Comparison of ENCODE assay signal across 32 cellular contexts in the genomic region with DNA sequence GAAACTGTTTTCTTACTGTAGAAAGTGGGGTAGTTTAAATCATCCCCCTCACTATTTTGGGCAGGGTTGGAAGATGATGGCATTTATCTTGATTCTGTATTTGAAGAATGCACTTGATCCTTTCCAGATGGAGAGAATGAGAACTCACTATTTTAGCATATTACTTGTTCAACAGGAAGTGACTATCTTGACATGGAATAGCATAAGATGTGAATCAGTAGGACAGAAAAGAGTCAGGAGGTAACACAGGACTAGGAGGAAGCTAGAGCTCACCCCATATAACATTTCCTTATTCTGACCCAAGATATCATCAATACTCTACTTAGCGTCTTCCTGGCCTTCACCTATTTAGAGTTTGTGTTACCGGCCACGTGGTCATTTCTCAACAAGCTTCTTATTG.
DNase-seq lines count a peak whose midpoint lies in the region; ATAC-seq and TF ChIP-seq lines count a peak whose summit lies in the region.
"Had no signal": no experiment of that assay in that cellular context is flagged by ENCODE, and none has a peak within 500 bp of the region (broad histone marks: within the 10 kb centered on the region; RNA-seq: fewer than 3 reads in every experiment).

No MANE protein-coding gene starts in this region.

- ATAC-seq in HG03571 (IDR thresholded peaks at IDR 0.05; ENCODE audit: unreplicated experiment): no peak
- ATAC-seq: A549, K562, right cardiac atrium had no signal

- no peaks in the 10 kb centered on the region for H3K36me3 Mint-ChIP-seq in activated naive CD8-positive, alpha-beta T cell treated with anti-CD3 and anti-CD28 coated beads for 36 hours
- H3K36me3 Mint-ChIP-seq: CD14-positive monocyte had no signal

- no peak for TF ChIP-seq CTCF in AG09309 (IDR thresholded peaks at IDR 0.05; ENCODE audit: control insufficient read depth, insufficient read depth, low read depth, low read length, missing control alignments)

- no peaks in the 10 kb centered on the region for H3K9me3 Mint-ChIP-seq in activated naive CD8-positive, alpha-beta T cell treated with anti-CD3 and anti-CD28 coated beads for 36 hours
- H3K9me3 Mint-ChIP-seq: activated CD4-positive, alpha-beta memory T cell treated with anti-CD3 and anti-CD28 coated beads, Interleukin-2, amount 10 ng/mL, durations not matched to agents 7 days and 5 days; endodermal cell; nephron had no signal

- no peak overlapping the region for H3K27ac Mint-ChIP-seq in activated naive CD8-positive, alpha-beta T cell treated with anti-CD3 and anti-CD28 coated beads for 36 hours
- H3K27ac Mint-ChIP-seq: activated CD4-positive, alpha-beta memory T cell treated with anti-CD3 and anti-CD28 coated beads, Interleukin-2, amount 10 ng/mL, durations not matched to agents 7 days and 5 days; CD14-positive monocyte; endodermal cell; nephron had no signal

- no peaks in the 10 kb centered on the region for H3K4me1 Mint-ChIP-seq in activated naive CD8-positive, alpha-beta T cell treated with anti-CD3 and anti-CD28 coated beads for 36 hours
- H3K4me1 Mint-ChIP-seq: activated CD4-positive, alpha-beta memory T cell treated with anti-CD3 and anti-CD28 coated beads, Interleukin-2, amount 10 ng/mL, durations not matched to agents 7 days and 5 days; CD14-positive monocyte; endodermal cell; nephron had no signal

- DNase-seq in AG09309 (ENCODE audit: low read depth) (peak; percentile 46), HCEC 1CT (peak; percentile 88), amniotic stem cell (lab: John Stamatoyannopoulos, UW) (peak; percentile 12), hepatic stellate cell (ENCODE audit: low spot score) (peak; percentile 15), AML-193 (lab: John Stamatoyannopoulos, UW) (no peak), DMS153 treated with DMSO at 0.1 percent for 48 hours (lab: John Stamatoyannopoulos, UW; ENCODE audit: unreplicated experiment) (no peak)
- no peak for DNase-seq in activated naive CD8-positive, alpha-beta T cell treated with anti-CD3 and anti-CD28 coated beads for 36 hours
- DNase-seq: activated CD4-positive, alpha-beta memory T cell treated with anti-CD3 and anti-CD28 coated beads, Interleukin-2, amount 10 ng/mL, durations not matched to agents 7 days and 5 days; activated CD4-positive, CD25-positive, alpha-beta regulatory T cell treated with anti-CD3 and anti-CD28 coated beads, Interleukin-2, amount 50 U/mL, for 72 hours; activated CD8-positive, alpha-beta memory T cell treated with anti-CD3 and anti-CD28 coated beads, Interleukin-2, amount 50 U/mL, for 48 hours; activated naive CD4-positive, alpha-beta T cell treated with anti-CD3 and anti-CD28 coated beads, Interleukin-2, amount 50 U/mL, for 16 hours; anterior cingulate cortex; Calu3; cortex of kidney; DND-41; endodermal cell; MG63; NCI-H1105 treated with DMSO at 0.1 percent for 48 hours; NCI-H1930; NCI-H446; NCI-H774; right cardiac atrium; RPMI8226; spleen; stimulated activated CD4-positive, alpha-beta T cell treated with anti-CD3 and anti-CD28 coated beads, Interleukin-2, amount 100 ng/mL, for 48 hours; trophoblast cell had no signal

- no peak overlapping the region for H3K4me3 Mint-ChIP-seq in activated naive CD8-positive, alpha-beta T cell treated with anti-CD3 and anti-CD28 coated beads for 36 hours
- H3K4me3 Mint-ChIP-seq: activated CD4-positive, alpha-beta memory T cell treated with anti-CD3 and anti-CD28 coated beads, Interleukin-2, amount 10 ng/mL, durations not matched to agents 7 days and 5 days; CD14-positive monocyte; endodermal cell; nephron had no signal

- no peak overlapping the region for H3K4me3 ChIP-seq in AG09309 (ENCODE audit: control insufficient read depth, low read depth, low read length)
- H3K4me3 ChIP-seq: A549, K562, MG63, SJSA1, spleen had no signal

- no peaks in the 10 kb centered on the region for H3K27me3 Mint-ChIP-seq in activated naive CD8-positive, alpha-beta T cell treated with anti-CD3 and anti-CD28 coated beads for 36 hours
- H3K27me3 Mint-ChIP-seq: activated CD4-positive, alpha-beta memory T cell treated with anti-CD3 and anti-CD28 coated beads, Interleukin-2, amount 10 ng/mL, durations not matched to agents 7 days and 5 days had no signal

Comparison
In these comparisons a context has a peak if more than half of its experiments do, and no peak if none do; other contexts are left out.
1. DNase-seq: peak in AG09309 (single experiment), HCEC 1CT (single experiment), amniotic stem cell (single experiment) and hepatic stellate cell (single experiment); none in AML-193 (0 of 2), activated naive CD8-positive, alpha-beta T cell treated with anti-CD3 and anti-CD28 coated beads for 36 hours (single experiment) and DMS153 treated with DMSO at 0.1 percent for 48 hours (single experiment).